ENCODE assay signal across 20 cellular contexts in genomic region chr6:90978046-90978445, GRCh38.
A peak's percentile ranks its signal among the peaks of the same experiment; 100 is the strongest.
DNase-seq lines count a peak whose midpoint lies in the region; ATAC-seq and TF ChIP-seq lines count a peak whose summit lies in the region.
"Had no signal": no experiment of that assay in that cellular context is flagged by ENCODE, and none has a peak within 500 bp of the region (broad histone marks: within the 10 kb centered on the region; RNA-seq: fewer than 3 reads in every experiment).

No MANE protein-coding gene starts in this region.

- no peak for TF ChIP-seq CTCF in GM12865 (IDR thresholded peaks at IDR 0.05; ENCODE audit: insufficient read depth, low read depth, low read length, missing control alignments)

- H3K4me1 Mint-ChIP-seq in CD4-positive, alpha-beta memory T cell: no peaks in the 10 kb centered on the region
- H3K4me1 Mint-ChIP-seq: activated naive CD8-positive, alpha-beta T cell treated with anti-CD3 and anti-CD28 coated beads for 36 hours; immature natural killer cell; memory B cell had no signal

- POLR2A ChIA-PET in CD4-positive, alpha-beta memory T cell (lab: Charles Lee; ENCODE audit: partially characterized antibody): no interaction called here

- intact Hi-C loops in CD4-positive, alpha-beta memory T cell (cut with micrococcal nuclease): no loop called here

- no peaks in the 10 kb centered on the region for H3K27me3 ChIP-seq in CD4-positive, alpha-beta memory T cell (ENCODE audit: insufficient read depth, low read length)
- H3K27me3 ChIP-seq: vagina had no signal

- H3K36me3 Mint-ChIP-seq in CD4-positive, alpha-beta memory T cell: no peaks in the 10 kb centered on the region
- H3K36me3 Mint-ChIP-seq: activated naive CD8-positive, alpha-beta T cell treated with anti-CD3 and anti-CD28 coated beads for 36 hours; immature natural killer cell; memory B cell had no signal

- peak; percentile 25 for DNase-seq in GM12865 (ENCODE audit: low read depth)
- DNase-seq in astrocyte of the hippocampus (ENCODE audit: low read depth, low spot score): peak; percentile 11
- DNase-seq in DMS 273 (lab: John Stamatoyannopoulos, UW; ENCODE audit: unreplicated experiment): no peak
- no peak for DNase-seq in SIG-M5 (lab: John Stamatoyannopoulos, UW)
- DNase-seq in CD4-positive, alpha-beta memory T cell: no peak
- DNase-seq: activated CD4-positive, alpha-beta T cell treated with anti-CD3 and anti-CD28 coated beads, Interleukin-2, amount 50 U/mL, for 48 hours; activated naive CD8-positive, alpha-beta T cell treated with anti-CD3 and anti-CD28 coated beads for 36 hours; activated T-cell treated with anti-CD3 and anti-CD28 coated beads, Interleukin-2, amount 50 U/mL, for 48 hours; immature natural killer cell; NCI-H1048; nephron progenitor cell; RPMI8226 had no signal

- no peaks in the 10 kb centered on the region for H3K9me3 ChIP-seq in CD4-positive, alpha-beta memory T cell (ENCODE audit: control insufficient read depth in 1 of 2, low read length in 2 of 2)
- H3K9me3 ChIP-seq: vagina had no signal

- no peak overlapping the region for H3K27ac ChIP-seq in CD4-positive, alpha-beta memory T cell (ENCODE audit: low read depth, low read length)
- H3K27ac ChIP-seq: C4-2B, HL-60, vagina had no signal

- CTCF ChIA-PET in CD4-positive, alpha-beta memory T cell (lab: Charles Lee; ENCODE audit: partially characterized antibody): no interaction called here

- peak; percentile 59 for ATAC-seq in GM19395 (IDR thresholded peaks at IDR 0.05; ENCODE audit: unreplicated experiment)
- peak; percentile 59 for ATAC-seq in HG03103 (IDR thresholded peaks at IDR 0.05; ENCODE audit: low read depth, unreplicated experiment)
- ATAC-seq in GM21381 (IDR thresholded peaks at IDR 0.05; ENCODE audit: unreplicated experiment): no peak
- ATAC-seq: K562 had no signal

- H3K36me3 ChIP-seq in CD4-positive, alpha-beta memory T cell (ENCODE audit: insufficient read depth, low read length): no peaks in the 10 kb centered on the region
- H3K36me3 ChIP-seq: vagina had no signal

- H3K27me3 Mint-ChIP-seq in CD4-positive, alpha-beta memory T cell: peaks cover 0 to 1% of the 10 kb centered on the region in 2 donors
- H3K27me3 Mint-ChIP-seq: activated naive CD8-positive, alpha-beta T cell treated with anti-CD3 and anti-CD28 coated beads for 36 hours; memory B cell had no signal

- no peaks in the 10 kb centered on the region for H3K9me3 Mint-ChIP-seq in CD4-positive, alpha-beta memory T cell
- H3K9me3 Mint-ChIP-seq: activated naive CD8-positive, alpha-beta T cell treated with anti-CD3 and anti-CD28 coated beads for 36 hours had no signal

- no peak overlapping the region for H3K27ac Mint-ChIP-seq in CD4-positive, alpha-beta memory T cell
- H3K27ac Mint-ChIP-seq: activated naive CD8-positive, alpha-beta T cell treated with anti-CD3 and anti-CD28 coated beads for 36 hours; immature natural killer cell; memory B cell; nephron progenitor cell had no signal

- no peak overlapping the region for H3K4me3 ChIP-seq in GM12865 (ENCODE audit: low read depth, low read length)
- no peak overlapping the region for H3K4me3 ChIP-seq in CD4-positive, alpha-beta memory T cell (ENCODE audit: low read length in 2 of 2)
- H3K4me3 ChIP-seq: K562, vagina had no signal

- no peak overlapping the region for H3K4me3 Mint-ChIP-seq in CD4-positive, alpha-beta memory T cell
- H3K4me3 Mint-ChIP-seq: activated naive CD8-positive, alpha-beta T cell treated with anti-CD3 and anti-CD28 coated beads for 36 hours; immature natural killer cell; memory B cell; nephron progenitor cell had no signal

- H3K4me1 ChIP-seq in CD4-positive, alpha-beta memory T cell (ENCODE audit: insufficient read depth, low read length): no peaks in the 10 kb centered on the region
- H3K4me1 ChIP-seq: vagina had no signal

Comparison
In these comparisons a context has a peak if more than half of its experiments do, and no peak if none do; other contexts are left out.
1. DNase-seq: peak in GM12865 (single experiment) and astrocyte of the hippocampus (single experiment); none in DMS 273 (single experiment), SIG-M5 (single experiment) and CD4-positive, alpha-beta memory T cell (0 of 5).